17 cellular contexts compared by ENCODE assay signal in genomic region chrX:82756272-82756671, GRCh38.
"Had no signal": no experiment of that assay in that cellular context is flagged by ENCODE, and none has a peak within 500 bp of the region (broad histone marks: within the 10 kb centered on the region; RNA-seq: fewer than 3 reads in every experiment).

No MANE protein-coding gene starts in this region.

- H3K27ac ChIP-seq: gastrocnemius medialis, heart right ventricle, neutrophil, spleen, tibial artery had no signal

- H3K4me3 ChIP-seq: gastrocnemius medialis, heart right ventricle, mucosa of descending colon, spleen, tibial artery had no signal

- ATAC-seq: effector memory CD8-positive, alpha-beta T cell; gastrocnemius medialis; heart right ventricle; left lobe of liver; mucosa of descending colon; naive thymus-derived CD8-positive, alpha-beta T cell; sciatic nerve; stimulated activated memory B cell treated with anti-CD40 and anti-IgM and Interleukin-4, amounts not matched to agents 10 μg/mL and 1 μg/mL and 100 μg/mL, for 72 hours had no signal

- H3K4me1 ChIP-seq: gastrocnemius medialis, heart right ventricle, spleen, tibial artery had no signal

- H3K9me3 ChIP-seq: gastrocnemius medialis, heart right ventricle, mucosa of descending colon, neutrophil, spleen, tibial artery had no signal

- H3K27me3 ChIP-seq: gastrocnemius medialis, heart right ventricle, neutrophil, spleen, tibial artery had no signal

- DNase-seq: effector memory CD8-positive, alpha-beta T cell; gastrocnemius medialis; heart right ventricle; hypothalamus; kidney glomerular epithelial cell; naive thymus-derived CD8-positive, alpha-beta T cell; posterior cingulate gyrus; spleen; stimulated activated CD4-positive, alpha-beta T cell treated with anti-CD3 and anti-CD28 coated beads, Interleukin-15, amount 100 ng/mL, for 24 hours; stimulated activated CD4-positive, alpha-beta T cell treated with anti-CD3 and anti-CD28 coated beads, Interleukin-1b, Interleukin-23, amount 100 ng/mL, for 48 hours; stimulated activated CD4-positive, alpha-beta T cell treated with anti-CD3 and anti-CD28 coated beads, Interleukin-4, amount 100 ng/mL, for 24 hours; tibial artery had no signal

- H3K36me3 ChIP-seq: gastrocnemius medialis, heart right ventricle, neutrophil, spleen, tibial artery had no signal
